ENCODE assay signal across 32 cellular contexts in the genomic region with DNA sequence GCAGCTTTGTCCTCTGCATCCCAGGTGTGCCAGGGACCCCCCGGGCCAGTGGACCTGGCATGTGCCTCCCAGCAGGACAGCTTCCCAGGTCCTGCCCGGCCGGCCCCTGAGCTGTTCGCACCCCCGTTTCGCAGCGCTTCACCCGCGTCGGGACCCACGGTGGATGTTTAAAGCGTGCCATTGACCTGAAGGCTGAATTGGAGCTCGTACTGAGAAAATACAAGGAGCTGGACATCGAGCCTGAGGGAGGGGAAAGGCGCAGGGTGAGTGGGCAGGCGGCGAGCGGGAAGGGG. TPM values are rescaled to one million over a fixed set of nuclear protein-coding genes. Genes with fewer than 3 reads are reported as not detected.
"Had no signal": no experiment of that assay in that cellular context is flagged by ENCODE, and none has a peak within 500 bp of the region (broad histone marks: within the 10 kb centered on the region; RNA-seq: fewer than 3 reads in every experiment).

No MANE protein-coding gene starts in this region.

- H3K36me3 ChIP-seq: transverse colon, uterus had no signal

- DNase-seq: stimulated activated CD4-positive, alpha-beta T cell treated with anti-CD3 and anti-CD28 coated beads, Interleukin-2, amount 100 ng/mL, for 48 hours; stimulated activated CD4-positive, alpha-beta T cell treated with anti-CD3 and anti-CD28 coated beads, Interleukin-4, amount 100 ng/mL, for 1 hour; stimulated activated CD4-positive, alpha-beta T cell treated with anti-CD3 and anti-CD28 coated beads, Interleukin-4, amount 100 ng/mL, for 24 hours; stimulated activated CD4-positive, alpha-beta T cell treated with anti-CD3 and anti-CD28 coated beads, Interleukin-4, amount 100 ng/mL, for 4 hours; stimulated activated CD8-positive, alpha-beta memory T cell treated with anti-CD3 and anti-CD28 coated beads, Interleukin-4, amount 100 ng/mL, for 48 hours; stimulated activated naive B cell treated with anti-CD40 and anti-IgM and Interleukin-4, amounts not matched to agents 10 μg/mL and 1 μg/mL and 100 μg/mL, for 72 hours; stimulated activated naive CD4-positive, alpha-beta T cell; stimulated activated naive CD4-positive, alpha-beta T cell treated with Interleukin-2 at 50 U/mL for 16 hours; stimulated activated naive CD8-positive, alpha-beta T cell treated with anti-CD3 and anti-CD28 coated beads, Interleukin-15, amount 100 ng/mL, for 72 hours; stimulated activated naive CD8-positive, alpha-beta T cell treated with anti-CD3 and anti-CD28 coated beads, Interleukin-15, Interleukin-2, amounts not matched to agents 100 U/mL and 50 U/mL, for 24 hours; stomach; substantia nigra; thyroid gland; tibial artery; transverse colon; trophoblast cell; upper lobe of right lung; uterus had no signal

- H3K4me3 ChIP-seq: stomach, suprapubic skin, testis, thoracic aorta, thyroid gland, tibial artery, tibial nerve, transverse colon, upper lobe of left lung, upper lobe of right lung, uterus, vagina had no signal

- ATAC-seq: stimulated activated effector memory CD8-positive, alpha-beta T cell treated with anti-CD3 and anti-CD28 coated beads, Interleukin-12 subunit alpha, Interleukin-12 subunit beta, amount 100 ng/mL, for 72 hours; stimulated activated memory B cell treated with anti-CD40 and anti-IgM and Interleukin-4, amounts not matched to agents 10 μg/mL and 1 μg/mL and 100 μg/mL, for 72 hours; stimulated activated naive B cell treated with anti-CD40 and anti-IgM and Interleukin-4, amounts not matched to agents 10 μg/mL and 1 μg/mL and 100 μg/mL, for 72 hours; stimulated activated naive CD8-positive, alpha-beta T cell treated with anti-CD3 and anti-CD28 coated beads, Interleukin-15, amount 100 ng/mL, for 72 hours; stimulated activated naive CD8-positive, alpha-beta T cell treated with anti-CD3 and anti-CD28 coated beads, Interleukin-15, Interleukin-2, amounts not matched to agents 100 U/mL and 50 U/mL, for 24 hours; upper lobe of right lung had no signal

- FAIRE-seq: urothelium cell line had no signal

- H3K9me3 ChIP-seq: stomach, suprapubic skin, testis, thoracic aorta, thyroid gland, tibial artery, tibial nerve, transverse colon, upper lobe of left lung, upper lobe of right lung, uterus, vagina had no signal

- H3K4me1 ChIP-seq: uterus had no signal

- H3K27me3 ChIP-seq: stomach, suprapubic skin, testis, thyroid gland, tibial artery, tibial nerve, transverse colon, upper lobe of left lung, upper lobe of right lung, uterus, vagina had no signal

- H3K27ac ChIP-seq: stomach, suprapubic skin, testis, thoracic aorta, thyroid gland, tibial artery, tibial nerve, transverse colon, upper lobe of left lung, upper lobe of right lung, uterus, vagina had no signal

RNA-seq across cellular contexts. Expression of gene NKX1-1, which starts 51.3 kb away (rescaled TPM):
- total RNA-seq: stomach, subcutaneous adipose tissue, suprapubic skin, temporal lobe, thoracic aorta, thyroid gland, tibial nerve, transverse colon, upper lobe of left lung, upper lobe of right lung, ureter, urinary bladder, uterus, vagina had no signal
- polyA plus RNA-seq: stomach, thymus, urinary bladder had no signal
